Comparison of ENCODE assay signal across 12 cellular contexts in genomic region chr12:108665608-108666202, GRCh38. TPM values are rescaled to one million over a fixed set of nuclear protein-coding genes. Genes with fewer than 3 reads are reported as not detected.
A peak's percentile ranks its signal among the peaks of the same experiment; 100 is the strongest.
DNase-seq lines count a peak whose midpoint lies in the region; ATAC-seq, FAIRE-seq and TF ChIP-seq lines count a peak whose summit lies in the region.
"Had no signal": no experiment of that assay in that cellular context is flagged by ENCODE, and none has a peak within 500 bp of the region (broad histone marks: within the 10 kb centered on the region; RNA-seq: fewer than 3 reads in every experiment).

No MANE protein-coding gene starts in this region.

- no TSS peak for BruUV-seq in Panc1 (replicated peaks; lab: Mats Ljungman, UMichigan)

- no peak overlapping the region for H3K4me3 Mint-ChIP-seq in activated CD4-positive, alpha-beta T cell treated with anti-CD3 and anti-CD28 coated beads for 36 hours
- H3K4me3 Mint-ChIP-seq: CD4-positive, CD25-positive, alpha-beta regulatory T cell had no signal

- in situ Hi-C loops in Panc1 (cut with HindIII; ENCODE audit: low pct_unique_long_range_greater_than_20kb, low sequenced_read_pairs): no loop called here

- DNase-seq in AG04450 (ENCODE audit: low read depth, low spot score) (no peak), Panc1 (ENCODE audit: low read depth, low spot score) (no peak), esophagus squamous epithelium (lab: John Stamatoyannopoulos, UW) (no peak), AG08396 (ENCODE audit: low spot score) (no peak), urothelium cell line (ENCODE audit: low spot score) (no peak)
- no peak for DNase-seq in activated CD4-positive, alpha-beta T cell treated with anti-CD3 and anti-CD28 coated beads for 36 hours
- DNase-seq: activated CD4-positive, alpha-beta T cell treated with anti-CD3 and anti-CD28 coated beads for 1 hour; CD4-positive, CD25-positive, alpha-beta regulatory T cell; NCI-H510A had no signal

- WGBS in esophagus squamous epithelium, 2 donors: 72 to 76% methylated on average over 6 of the region's 6 CpGs

- H3K9me3 ChIP-seq in AG04450 (ENCODE audit: control insufficient read depth, insufficient read depth, low read length): no peaks in the 10 kb centered on the region
- no peaks in the 10 kb centered on the region for H3K9me3 ChIP-seq in Panc1 (ENCODE audit: control insufficient read depth, insufficient read depth, low read depth, low read length)
- no peaks in the 10 kb centered on the region for H3K9me3 ChIP-seq in esophagus squamous epithelium
- no peaks in the 10 kb centered on the region for H3K9me3 ChIP-seq in neutrophil

- H3K27me3 ChIP-seq in AG04450 (ENCODE audit: control insufficient read depth, insufficient read depth, low read length): no peaks in the 10 kb centered on the region
- no peaks in the 10 kb centered on the region for H3K27me3 ChIP-seq in Panc1 (ENCODE audit: control insufficient read depth, insufficient read depth, low read length)
- H3K27me3 ChIP-seq in esophagus squamous epithelium: no peaks in the 10 kb centered on the region
- H3K27me3 ChIP-seq in neutrophil: no peaks in the 10 kb centered on the region

- no peaks in the 10 kb centered on the region for H3K27me3 Mint-ChIP-seq in activated CD4-positive, alpha-beta T cell treated with anti-CD3 and anti-CD28 coated beads for 36 hours
- H3K27me3 Mint-ChIP-seq: CD4-positive, CD25-positive, alpha-beta regulatory T cell had no signal

- POLR2A ChIA-PET in AG04450 (lab: Yijun Ruan, JAX) (interaction anchor here (0.8 to 3.0 kb wide), 5 partner anchors 25 to 136 kb away, joined by 3 to 13 read pairs (median 4); no protein-coding TSS in a partner anchor), Panc1 (lab: Charles Lee) (no interaction called here)
- POLR2A ChIA-PET in activated CD4-positive, alpha-beta T cell treated with anti-CD3 and anti-CD28 coated beads for 36 hours (lab: Charles Lee): no interaction called here

- CTCF ChIA-PET in AG04450 (lab: Charles Lee): interaction anchor here (0.7 to 9.3 kb wide), 23 partner anchors 12 to 284 kb away, joined by 3 to 177 read pairs (median 6); no protein-coding TSS in a partner anchor
- CTCF ChIA-PET in Panc1 (lab: Charles Lee): interaction anchor here (1.1 to 2.0 kb wide), 2 partner anchors 87 to 138 kb away, joined by 3 to 15 read pairs; no protein-coding TSS in a partner anchor
- CTCF ChIA-PET in activated CD4-positive, alpha-beta T cell treated with anti-CD3 and anti-CD28 coated beads for 36 hours (lab: Charles Lee): interaction anchor here (0.5 to 7.8 kb wide), 36 partner anchors 11 to 1350 kb away, joined by 3 to 281 read pairs (median 6); no protein-coding TSS in a partner anchor

- no peak for TF ChIP-seq CTCF in AG04450 (IDR thresholded peaks at IDR 0.05; ENCODE audit: low read depth, low read length)
- TF ChIP-seq CTCF in Panc1 (IDR thresholded peaks at IDR 0.05): no peak
- no peak for TF ChIP-seq CTCF in esophagus squamous epithelium (IDR thresholded peaks at IDR 0.05)
- TF ChIP-seq CTCF in neutrophil (IDR thresholded peaks at IDR 0.05): no peak

- intact Hi-C loops in Panc1 (cut with micrococcal nuclease; ENCODE audit: unreplicated experiment) (loop anchor here (2.0 to 10.0 kb wide), 3 partner anchors 59 to 289 kb away; no protein-coding TSS in a partner anchor), esophagus squamous epithelium (cut with DNase I) (loop anchor here (10.0 kb wide), 1 partner anchor 69 kb away; the partner anchor contains the start of gene CORO1C)
- intact Hi-C loops in activated CD4-positive, alpha-beta T cell treated with anti-CD3 and anti-CD28 coated beads for 36 hours (cut with DNase I, micrococcal nuclease): loop anchor here (1.0 to 5.0 kb wide), 6 partner anchors 24 to 287 kb away; no protein-coding TSS in a partner anchor

- no peak overlapping the region for H3K27ac Mint-ChIP-seq in activated CD4-positive, alpha-beta T cell treated with anti-CD3 and anti-CD28 coated beads for 36 hours

- H3K36me3 ChIP-seq in Panc1 (ENCODE audit: control insufficient read depth, insufficient read depth, low read length) (no peaks in the 10 kb centered on the region), esophagus squamous epithelium (peaks cover 0 to 12% (median 0%) of the 10 kb centered on the region in 3 donors), neutrophil (no peaks in the 10 kb centered on the region)

- FAIRE-seq in urothelium cell line (lab: Jason Lieb, UNC): no peak
- FAIRE-seq: H1 had no signal

- peak; percentile 39; the same call in 1 of the 2 replicates for ATAC-seq in Panc1
- no peak for ATAC-seq in GM18870 (IDR thresholded peaks at IDR 0.05; ENCODE audit: unreplicated experiment)
- no peak for ATAC-seq in activated CD4-positive, alpha-beta T cell treated with anti-CD3 and anti-CD28 coated beads for 36 hours

- H3K4me1 ChIP-seq in Panc1 (ENCODE audit: control insufficient read depth, insufficient read depth, low read length) (peaks cover 17% of the 10 kb centered on the region), esophagus squamous epithelium (peaks cover 29 to 75% (median 50%) of the 10 kb centered on the region in 3 donors), neutrophil (ENCODE audit: control insufficient read depth in 1 of 2, insufficient read depth in 1 of 2, low read depth in 1 of 2, low read length in 1 of 2) (peaks cover 52 to 54% of the 10 kb centered on the region in 2 experiments)

- no peak for TF ChIP-seq POLR2A in esophagus squamous epithelium (IDR thresholded peaks at IDR 0.05)

- no peaks in the 10 kb centered on the region for H3K36me3 Mint-ChIP-seq in activated CD4-positive, alpha-beta T cell treated with anti-CD3 and anti-CD28 coated beads for 36 hours (ENCODE audit: low read depth)
- H3K36me3 Mint-ChIP-seq: CD4-positive, CD25-positive, alpha-beta regulatory T cell had no signal

- H3K9me3 Mint-ChIP-seq in activated CD4-positive, alpha-beta T cell treated with anti-CD3 and anti-CD28 coated beads for 36 hours (ENCODE audit: low read depth): no peaks in the 10 kb centered on the region
- H3K9me3 Mint-ChIP-seq: CD4-positive, CD25-positive, alpha-beta regulatory T cell had no signal

- H3K4me3 ChIP-seq in AG04450 (ENCODE audit: low read depth, low read length) (no peak overlapping the region), Panc1 (ENCODE audit: low read depth in 2 of 2, low read length in 2 of 2) (no peak overlapping the region), esophagus squamous epithelium (no peak overlapping the region), neutrophil (ENCODE audit: low read depth in 1 of 2, low read length in 1 of 2) (peak overlapping the region in 1 of 2 experiments; percentile 53)

- H3K27ac ChIP-seq in AG04450 (ENCODE audit: low read depth, low read length) (peak overlapping the region; percentile 63), Panc1 (ENCODE audit: low read length) (peak overlapping the region; percentile 75), esophagus squamous epithelium (peak overlapping the region; percentile 49 to 93 (median 90)), neutrophil (peak overlapping the region; percentile 95)

- H3K4me1 Mint-ChIP-seq in activated CD4-positive, alpha-beta T cell treated with anti-CD3 and anti-CD28 coated beads for 36 hours: peaks cover 29% of the 10 kb centered on the region

RNA-seq across cellular contexts. Expression of gene SELPLG, which starts 32.0 kb away (rescaled TPM):
- 6.1 and 9.8 TPM in 2 replicates for polyA plus RNA-seq in AG04450 (2011; rRNA removed)
- 5.1 and 5.7 TPM in 2 replicates for polyA minus RNA-seq in AG04450 (2011; rRNA and poly(A)+ RNA removed)
- total RNA-seq in Panc1 (2021; ENCODE audit: unreplicated experiment) (0.41 TPM), esophagus squamous epithelium (10 to 100 TPM in 1 of 4 donors, 1 to 10 TPM in 3; 2.5 to 10.1 (median 5.6) TPM)
- 0.42 TPM for polyA plus RNA-seq in Panc1 (2012; ENCODE audit: insufficient read length)
- 10 to 100 TPM; 31.0 to 36.9 TPM for total RNA-seq in activated CD4-positive, alpha-beta T cell treated with anti-CD3 and anti-CD28 coated beads for 36 hours
- total RNA-seq: H1 had no signal
